ENCODE assay signal across 2 cellular contexts in genomic region chr1:204162498-204163074, GRCh38.
TF ChIP-seq lines count a peak whose summit lies in the region.

No MANE protein-coding gene starts in this region.

TF ChIP-seq in IMR-90, 13 proteins besides CTCF, POLR2A, EP300 and RAD21:
- peak; percentile 93 for TF ChIP-seq SMC3 (IDR thresholded peaks at IDR 0.05; ENCODE audit: low read depth, low read length)
- TF ChIP-seq MAZ (IDR thresholded peaks at IDR 0.05; ENCODE audit: borderline replicate concordance, low read depth, low read length): 0 out of 2 replicates have a peak, but pooled peaks have one; percentile 42
- TF ChIP-seq BHLHE40 (IDR thresholded peaks at IDR 0.05; ENCODE audit: low read depth, low read length): no peak

TF ChIP-seq in endothelial cell of umbilical vein, 7 proteins besides CTCF, POLR2A, EP300 and RAD21:
- no peak for TF ChIP-seq POLR2AphosphoS5 (IDR thresholded peaks at IDR 0.05; ENCODE audit: insufficient read depth, low read depth, low read length)
- no peak for TF ChIP-seq MYC (IDR thresholded peaks at IDR 0.05; ENCODE audit: low read depth, low read length)
- no peak for TF ChIP-seq GATA2 (IDR thresholded peaks at IDR 0.05; ENCODE audit: insufficient read depth, insufficient read length, low read depth, low read length)
- TF ChIP-seq MAX (IDR thresholded peaks at IDR 0.05; ENCODE audit: insufficient read depth, insufficient read length): no peak
- no peak for TF ChIP-seq FOS (IDR thresholded peaks at IDR 0.05; ENCODE audit: borderline replicate concordance, insufficient read depth, low read length)
- no peak for TF ChIP-seq JUN (IDR thresholded peaks at IDR 0.05; ENCODE audit: borderline replicate concordance, insufficient read depth, insufficient read length, low read depth)
- no peak for TF ChIP-seq EZH2 (IDR thresholded peaks at IDR 0.05; ENCODE audit: borderline replicate concordance, low read depth, low read length, severe bottlenecking)
